Comparison of ENCODE assay signal across 17 cellular contexts in genomic region chr1:147633759-147634158, GRCh38. TPM values are rescaled to one million over a fixed set of nuclear protein-coding genes. Genes with fewer than 3 reads are reported as not detected.
A peak's percentile ranks its signal among the peaks of the same experiment; 100 is the strongest.
DNase-seq lines count a peak whose midpoint lies in the region; ATAC-seq and TF ChIP-seq lines count a peak whose summit lies in the region.
"Had no signal": no experiment of that assay in that cellular context is flagged by ENCODE, and none has a peak within 500 bp of the region (broad histone marks: within the 10 kb centered on the region; RNA-seq: fewer than 3 reads in every experiment).

No MANE protein-coding gene starts in this region.

- WGBS in IMR-90 (ENCODE audit: extremely low coverage in 2 of 2, insufficient read length in 1 of 2), 2 experiments, result no CpG with 5 or more reads among the region's 1 CpG

- H2AK9ac ChIP-seq in IMR-90 (replicated peaks; ENCODE audit: low read depth, low read length, poor library complexity), result no peak overlapping the region

- peaks cover 5% of the 10 kb centered on the region for H3K36me3 Mint-ChIP-seq in activated CD8-positive, alpha-beta memory T cell treated with anti-CD3 and anti-CD28 coated beads, Interleukin-2, amount 10 ng/mL, durations not matched to agents 7 days and 5 days

- no peaks in the 10 kb centered on the region for H3K27me3 Mint-ChIP-seq in activated CD8-positive, alpha-beta memory T cell treated with anti-CD3 and anti-CD28 coated beads, Interleukin-2, amount 10 ng/mL, durations not matched to agents 7 days and 5 days
- H3K27me3 Mint-ChIP-seq: B cell; CD4-positive, alpha-beta T cell had no signal

- no peak overlapping the region for H2BK5ac ChIP-seq in IMR-90 (ENCODE audit: low read depth, low read length, poor library complexity, severe bottlenecking)

- no peak overlapping the region for H3K27ac Mint-ChIP-seq in activated CD8-positive, alpha-beta memory T cell treated with anti-CD3 and anti-CD28 coated beads, Interleukin-2, amount 10 ng/mL, durations not matched to agents 7 days and 5 days
- H3K27ac Mint-ChIP-seq: B cell; CD4-positive, alpha-beta T cell; CD8-positive, alpha-beta T cell had no signal

- H3K18ac ChIP-seq in IMR-90 (ENCODE audit: low read depth, low read length), result no peak overlapping the region

- no peaks in the 10 kb centered on the region; the same call in 1 of the 2 replicates for H3K4me1 ChIP-seq in IMR-90 (ENCODE audit: control insufficient read depth, insufficient read depth, low read length)
- H3K4me1 ChIP-seq in neutrophil (ENCODE audit: control insufficient read depth in 1 of 2, insufficient read depth in 1 of 2, low read depth in 1 of 2, low read length in 1 of 2), result peaks cover 58 to 71% of the 10 kb centered on the region in 2 experiments
- H3K4me1 ChIP-seq in effector memory CD4-positive, alpha-beta T cell (ENCODE audit: control insufficient read depth, insufficient read depth, low read length, poor library complexity, severe bottlenecking), result peaks cover 7% of the 10 kb centered on the region
- H3K4me1 ChIP-seq: A549 had no signal

- H3K79me1 ChIP-seq in IMR-90 (ENCODE audit: low read depth in 1 of 2, low read length in 2 of 2), result no peaks in the 10 kb centered on the region

- TF ChIP-seq CTCF in IMR-90 (conservative IDR thresholded peaks at IDR 0.05; ENCODE audit: low read depth, low read length) (no peak), neutrophil (IDR thresholded peaks at IDR 0.05) (no peak)

- peak; percentile 3 for DNase-seq in activated CD8-positive, alpha-beta memory T cell treated with anti-CD3 and anti-CD28 coated beads, Interleukin-2, amount 10 ng/mL, durations not matched to agents 7 days and 5 days
- DNase-seq in activated CD8-positive, alpha-beta memory T cell treated with anti-CD3 and anti-CD28 coated beads, Interleukin-2, amount 50 U/mL, for 48 hours, result no peak
- DNase-seq in IMR-90, result no peak
- DNase-seq in effector memory CD4-positive, alpha-beta T cell, result no peak
- DNase-seq: AML-193; Caco-2; Calu3; CD4-positive, alpha-beta T cell; CD8-positive, alpha-beta T cell; DMS79 treated with DMSO at 0.1 percent for 48 hours; GF-D8 had no signal

- H3K23ac ChIP-seq in IMR-90 (ENCODE audit: low read depth, low read length), result no peak overlapping the region

- no peak overlapping the region for H2AK5ac ChIP-seq in IMR-90 (ENCODE audit: low read depth, low read length)

- H3K9me3 ChIP-seq in IMR-90 (ENCODE audit: control insufficient read depth, insufficient read depth, low read length) (no peaks in the 10 kb centered on the region), neutrophil (no peaks in the 10 kb centered on the region)
- H3K9me3 ChIP-seq in effector memory CD4-positive, alpha-beta T cell (ENCODE audit: control insufficient read depth, low read length), result no peaks in the 10 kb centered on the region
- H3K9me3 ChIP-seq: A549; BLaER1 treated with 17β-estradiol and CSF1 and Interleukin-3, amounts not matched to agents 10 nM and 100 nM; Caco-2 had no signal

- CTCF ChIA-PET in activated CD8-positive, alpha-beta memory T cell treated with anti-CD3 and anti-CD28 coated beads, Interleukin-2, amount 10 ng/mL, durations not matched to agents 7 days and 5 days (lab: Charles Lee), result interaction anchor here (0.9 to 1.4 kb wide), 3 partner anchors 8 to 37 kb away, joined by 3 to 4 read pairs (median 3); partner anchors contain the start of gene ACP6
- CTCF ChIA-PET in IMR-90 (lab: Yijun Ruan, JAX), result no interaction called here

- in situ Hi-C loops in IMR-90 (cut with MboI; ENCODE audit: low sequenced_read_pairs), result loop anchor here (10.0 kb wide), 2 partner anchors 261 to 359 kb away; no protein-coding TSS in a partner anchor

- dilution Hi-C loops in IMR-90 (cut with HindIII; ENCODE audit: low sequenced_read_pairs, unreplicated experiment), result no loop called here

- H2BK20ac ChIP-seq in IMR-90 (ENCODE audit: low read depth, low read length), result no peak overlapping the region

- no peaks in the 10 kb centered on the region for H3K9me1 ChIP-seq in IMR-90 (ENCODE audit: insufficient read depth, low read length)

- H3K27me3 ChIP-seq in IMR-90 (ENCODE audit: control insufficient read depth, insufficient read depth, low read length) (no peaks in the 10 kb centered on the region), neutrophil (no peaks in the 10 kb centered on the region)
- H3K27me3 ChIP-seq in effector memory CD4-positive, alpha-beta T cell (replicated peaks; ENCODE audit: control insufficient read depth, insufficient read depth, low read length, poor library complexity, severe bottlenecking), result no peaks in the 10 kb centered on the region
- H3K27me3 ChIP-seq: BLaER1 treated with 17β-estradiol and CSF1 and Interleukin-3, amounts not matched to agents 10 nM and 100 nM had no signal

- no peaks in the 10 kb centered on the region for H3K36me3 ChIP-seq in IMR-90 (ENCODE audit: control insufficient read depth, insufficient read depth, low read length)
- H3K36me3 ChIP-seq in neutrophil, result peaks cover 21% of the 10 kb centered on the region
- H3K36me3 ChIP-seq in effector memory CD4-positive, alpha-beta T cell (ENCODE audit: control insufficient read depth, insufficient read depth, low read length), result no peaks in the 10 kb centered on the region

- no peak overlapping the region for H4K5ac ChIP-seq in IMR-90 (ENCODE audit: low read depth, low read length)

- H3K56ac ChIP-seq in IMR-90 (ENCODE audit: extremely low read depth, insufficient read depth, low read length), result no peak overlapping the region

- H4K8ac ChIP-seq in IMR-90 (ENCODE audit: low read depth in 2 of 2, low read length in 2 of 2), result no peak overlapping the region

- intact Hi-C loops in IMR-90 (cut with micrococcal nuclease), result no loop called here

- H3K4me3 ChIP-seq in IMR-90 (ENCODE audit: insufficient read depth, low read depth, low read length) (no peak overlapping the region), neutrophil (ENCODE audit: low read depth in 1 of 2, low read length in 1 of 2) (no peak overlapping the region)
- H3K4me3 ChIP-seq in effector memory CD4-positive, alpha-beta T cell (ENCODE audit: insufficient read depth, low read depth, low read length, poor library complexity, severe bottlenecking), result no peak overlapping the region
- H3K4me3 ChIP-seq: A549; BLaER1 treated with 17β-estradiol and CSF1 and Interleukin-3, amounts not matched to agents 10 nM and 100 nM had no signal

- H2BK120ac ChIP-seq in IMR-90 (ENCODE audit: low read depth, low read length), result no peak overlapping the region

- H3K4me2 ChIP-seq in IMR-90 (ENCODE audit: low read depth, low read length), result no peak overlapping the region
- H3K4me2 ChIP-seq: A549 had no signal

- H3K9ac ChIP-seq in IMR-90 (ENCODE audit: low read depth, low read length), result no peak overlapping the region
- H3K9ac ChIP-seq: BLaER1 treated with 17β-estradiol and CSF1 and Interleukin-3, amounts not matched to agents 10 nM and 100 nM had no signal

- no peak overlapping the region for H2AFZ ChIP-seq in IMR-90 (replicated peaks; ENCODE audit: low read length, poor library complexity)

- TF ChIP-seq POLR2A in IMR-90 (IDR thresholded peaks at IDR 0.05; ENCODE audit: low read depth, low read length), result no peak

- no peak overlapping the region for H3K4me3 Mint-ChIP-seq in activated CD8-positive, alpha-beta memory T cell treated with anti-CD3 and anti-CD28 coated beads, Interleukin-2, amount 10 ng/mL, durations not matched to agents 7 days and 5 days
- H3K4me3 Mint-ChIP-seq: B cell; CD4-positive, alpha-beta T cell; CD8-positive, alpha-beta T cell had no signal

- TF ChIP-seq RAD21 in IMR-90 (IDR thresholded peaks at IDR 0.05; ENCODE audit: low read length), result no peak

- no peaks in the 10 kb centered on the region for H3K9me3 Mint-ChIP-seq in activated CD8-positive, alpha-beta memory T cell treated with anti-CD3 and anti-CD28 coated beads, Interleukin-2, amount 10 ng/mL, durations not matched to agents 7 days and 5 days (ENCODE audit: low read depth)
- H3K9me3 Mint-ChIP-seq: CD4-positive, alpha-beta T cell; CD8-positive, alpha-beta T cell had no signal

- no peak for ATAC-seq in activated CD8-positive, alpha-beta memory T cell treated with anti-CD3 and anti-CD28 coated beads, Interleukin-2, amount 10 ng/mL, durations not matched to agents 7 days and 5 days
- ATAC-seq in IMR-90 (ENCODE audit: low read depth), result no peak
- ATAC-seq: A549; CD8-positive, alpha-beta T cell had no signal

- no peak overlapping the region for H4K91ac ChIP-seq in IMR-90 (ENCODE audit: insufficient read depth, low read depth, low read length)

- H2BK15ac ChIP-seq in IMR-90 (ENCODE audit: low read depth, low read length), result no peak overlapping the region

- H3K27ac ChIP-seq in IMR-90 (ENCODE audit: insufficient read depth, low read length) (no peak overlapping the region), neutrophil (peak overlapping the region; percentile 90)
- no peak overlapping the region for H3K27ac ChIP-seq in effector memory CD4-positive, alpha-beta T cell (ENCODE audit: insufficient read depth, low read length, poor library complexity, severe bottlenecking)
- H3K27ac ChIP-seq: 22Rv1; A549; BLaER1 treated with 17β-estradiol and CSF1 and Interleukin-3, amounts not matched to agents 10 nM and 100 nM; C4-2B had no signal

- no peak overlapping the region for H3K14ac ChIP-seq in IMR-90 (replicated peaks; ENCODE audit: low read depth, low read length)

- no peak overlapping the region for H3K4ac ChIP-seq in IMR-90 (ENCODE audit: low read depth, low read length)

- H3K4me1 Mint-ChIP-seq in activated CD8-positive, alpha-beta memory T cell treated with anti-CD3 and anti-CD28 coated beads, Interleukin-2, amount 10 ng/mL, durations not matched to agents 7 days and 5 days, result peaks cover 14% of the 10 kb centered on the region
- H3K4me1 Mint-ChIP-seq: B cell had no signal

- POLR2A ChIA-PET in IMR-90 (lab: Charles Lee; ENCODE audit: unreplicated experiment), result no interaction called here

- BruUV-seq in IMR-90 (replicated peaks; lab: Mats Ljungman, UMichigan), result no TSS peak

- H4K20me1 ChIP-seq in IMR-90 (ENCODE audit: insufficient read depth, low read length), result no peaks in the 10 kb centered on the region
- H4K20me1 ChIP-seq: BLaER1 treated with 17β-estradiol and CSF1 and Interleukin-3, amounts not matched to agents 10 nM and 100 nM had no signal

TF ChIP-seq in IMR-90, 13 proteins besides CTCF, POLR2A, EP300 and RAD21:
- TF ChIP-seq CEBPB (IDR thresholded peaks at IDR 0.05; ENCODE audit: low read depth, low read length) (peak; percentile 77), NFE2L2 (IDR thresholded peaks at IDR 0.05; ENCODE audit: low read depth, low read length) (no peak)
TF ChIP-seq in IMR-90: peak in this region for 1.

RNA-seq across cellular contexts. Expression of gene ACP6, which starts 36.6 kb away (rescaled TPM):
- total RNA-seq in activated CD8-positive, alpha-beta memory T cell treated with anti-CD3 and anti-CD28 coated beads, Interleukin-2, amount 10 ng/mL, durations not matched to agents 7 days and 5 days, result 10 to 100 TPM; 11.2 to 20.3 TPM
- 2.5 and 3.6 TPM in 2 replicates for total RNA-seq in IMR-90 (2012; rRNA removed)
- polyA plus RNA-seq in IMR-90 (2012; rRNA removed), result 8.2 and 8.8 TPM in 2 replicates
- 1.7 and 2.4 TPM in 2 replicates for polyA plus RNA-seq in IMR-90 (2012; cell fraction: cytosol; rRNA removed)
- 19.7 and 47.1 TPM in 2 replicates for polyA plus RNA-seq in IMR-90 (2012; cell fraction: nucleus; rRNA removed; ENCODE audit: low replicate concordance)
